In genomic region chr5:135720191-135720590, GRCh38 we compare ENCODE assay signal across 35 cellular contexts.
"Had no signal": no experiment of that assay in that cellular context is flagged by ENCODE, and none has a peak within 500 bp of the region (broad histone marks: within the 10 kb centered on the region; RNA-seq: fewer than 3 reads in every experiment).

No MANE protein-coding gene starts in this region.

- DNase-seq: activated B cell treated with CpG ODN at 0.5 μM for 24 hours; activated CD4-positive, alpha-beta memory T cell treated with anti-CD3 and anti-CD28 coated beads, Interleukin-2, amount 10 ng/mL, durations not matched to agents 7 days and 5 days; activated CD4-positive, alpha-beta T cell treated with anti-CD3 and anti-CD28 coated beads for 48 hours; activated CD4-positive, alpha-beta T cell treated with anti-CD3 and anti-CD28 coated beads, Interleukin-2, amount 10 ng/mL, durations not matched to agents 7 days and 5 days; activated CD4-positive, alpha-beta T cell treated with anti-CD3 and anti-CD28 coated beads, Interleukin-2, amount 50 U/mL, for 48 hours; activated CD4-positive, CD25-positive, alpha-beta regulatory T cell treated with anti-CD3 and anti-CD28 coated beads, Interleukin-2, amount 50 U/mL, for 72 hours; activated CD8-positive, alpha-beta memory T cell treated with anti-CD3 and anti-CD28 coated beads for 24 hours; activated CD8-positive, alpha-beta memory T cell treated with anti-CD3 and anti-CD28 coated beads, Interleukin-2, amount 10 ng/mL, durations not matched to agents 7 days and 5 days; activated CD8-positive, alpha-beta memory T cell treated with anti-CD3 and anti-CD28 coated beads, Interleukin-2, amount 50 U/mL, for 48 hours; activated CD8-positive, alpha-beta T cell treated with anti-CD3 and anti-CD28 coated beads, Interleukin-2, amount 10 ng/mL, durations not matched to agents 7 days and 5 days; activated effector memory CD4-positive, alpha-beta T cell treated with Interleukin-2 at 50 U/mL for 16 hours; activated gamma-delta T cell; activated naive CD4-positive, alpha-beta T cell treated with anti-CD3 and anti-CD28 coated beads, Interleukin-2, amount 50 U/mL, for 16 hours; activated naive CD4-positive, alpha-beta T cell treated with Interleukin-2 at 50 U/mL for 16 hours; activated naive CD8-positive, alpha-beta T cell treated with anti-CD3 and anti-CD28 coated beads, Interleukin-2, amount 10 ng/mL, durations not matched to agents 7 days and 5 days; activated naive CD8-positive, alpha-beta T cell treated with anti-CD3 and anti-CD28 coated beads, Interleukin-2, amount 50 U/mL, for 24 hours; activated T-cell treated with anti-CD3 and anti-CD28 coated beads, Interleukin-2, amount 50 U/mL, for 24 hours; activated T-cell treated with anti-CD3 and anti-CD28 coated beads, Interleukin-2, amount 50 U/mL, for 48 hours; amygdala; anterior cingulate cortex; caudate nucleus; cerebellar nuclear complex; SW 1271; T-helper 1 cell; T-helper 2 cell; T-helper 9 cell had no signal

- H3K4me3 Mint-ChIP-seq: activated B cell treated with CpG ODN at 0.5 μM for 24 hours; activated CD4-positive, alpha-beta memory T cell treated with anti-CD3 and anti-CD28 coated beads, Interleukin-2, amount 10 ng/mL, durations not matched to agents 7 days and 5 days; activated CD4-positive, alpha-beta T cell treated with anti-CD3 and anti-CD28 coated beads, Interleukin-2, amount 10 ng/mL, durations not matched to agents 7 days and 5 days; activated CD8-positive, alpha-beta memory T cell treated with anti-CD3 and anti-CD28 coated beads, Interleukin-2, amount 10 ng/mL, durations not matched to agents 7 days and 5 days; activated CD8-positive, alpha-beta T cell treated with anti-CD3 and anti-CD28 coated beads, Interleukin-2, amount 10 ng/mL, durations not matched to agents 7 days and 5 days; activated naive CD8-positive, alpha-beta T cell; activated naive CD8-positive, alpha-beta T cell treated with anti-CD3 and anti-CD28 coated beads, Interleukin-2, amount 10 ng/mL, durations not matched to agents 7 days and 5 days; activated naive CD8-positive, alpha-beta T cell treated with anti-CD3 and anti-CD28 coated beads, Interleukin-2, amount 50 U/mL, for 24 hours; activated T-cell treated with anti-CD3 and anti-CD28 coated beads, Interleukin-2, amount 50 U/mL, for 24 hours; brain; central memory CD8-positive, alpha-beta T cell; T-helper 1 cell treated with Interleukin-12 subunit alpha and Interleukin-12 subunit beta and Interleukin-4 antibody, amounts not matched to agents 30 μg/mL and 1 μg/mL, for 36 hours; T-helper 2 cell treated with Interferon-gamma antibody and Interleukin-4, amounts not matched to agents 5 μg/mL and 100 μg/mL, for 36 hours had no signal

- H3K27ac Mint-ChIP-seq: activated B cell treated with CpG ODN at 0.5 μM for 24 hours; activated CD4-positive, alpha-beta memory T cell treated with anti-CD3 and anti-CD28 coated beads, Interleukin-2, amount 10 ng/mL, durations not matched to agents 7 days and 5 days; activated CD4-positive, alpha-beta T cell treated with anti-CD3 and anti-CD28 coated beads, Interleukin-2, amount 10 ng/mL, durations not matched to agents 7 days and 5 days; activated CD8-positive, alpha-beta memory T cell treated with anti-CD3 and anti-CD28 coated beads, Interleukin-2, amount 10 ng/mL, durations not matched to agents 7 days and 5 days; activated CD8-positive, alpha-beta T cell treated with anti-CD3 and anti-CD28 coated beads, Interleukin-2, amount 10 ng/mL, durations not matched to agents 7 days and 5 days; activated naive CD8-positive, alpha-beta T cell; activated naive CD8-positive, alpha-beta T cell treated with anti-CD3 and anti-CD28 coated beads, Interleukin-2, amount 10 ng/mL, durations not matched to agents 7 days and 5 days; activated naive CD8-positive, alpha-beta T cell treated with anti-CD3 and anti-CD28 coated beads, Interleukin-2, amount 50 U/mL, for 24 hours; activated T-cell treated with anti-CD3 and anti-CD28 coated beads, Interleukin-2, amount 50 U/mL, for 24 hours; activated T-helper 2 cell treated with anti-CD3 and anti-CD28 coated beads, Interferon-gamma antibody, Interleukin-2, Interleukin-4, amounts not matched to agents 10 μg/mL and 5 μg/mL and 100 μg/mL, durations not matched to agents 14 hours and 24 hours and 36 hours; T-helper 1 cell treated with Interleukin-12 subunit alpha and Interleukin-12 subunit beta and Interleukin-4 antibody, amounts not matched to agents 30 μg/mL and 1 μg/mL, for 36 hours; T-helper 2 cell treated with Interferon-gamma antibody and Interleukin-4, amounts not matched to agents 5 μg/mL and 100 μg/mL, for 36 hours had no signal

- H3K27me3 Mint-ChIP-seq: activated CD4-positive, alpha-beta memory T cell treated with anti-CD3 and anti-CD28 coated beads, Interleukin-2, amount 10 ng/mL, durations not matched to agents 7 days and 5 days; activated CD4-positive, alpha-beta T cell treated with anti-CD3 and anti-CD28 coated beads, Interleukin-2, amount 10 ng/mL, durations not matched to agents 7 days and 5 days; activated CD8-positive, alpha-beta memory T cell treated with anti-CD3 and anti-CD28 coated beads, Interleukin-2, amount 10 ng/mL, durations not matched to agents 7 days and 5 days; activated naive CD8-positive, alpha-beta T cell treated with anti-CD3 and anti-CD28 coated beads, Interleukin-2, amount 10 ng/mL, durations not matched to agents 7 days and 5 days; activated naive CD8-positive, alpha-beta T cell treated with anti-CD3 and anti-CD28 coated beads, Interleukin-2, amount 50 U/mL, for 24 hours; activated T-cell treated with anti-CD3 and anti-CD28 coated beads, Interleukin-2, amount 50 U/mL, for 24 hours had no signal

- H3K27me3 ChIP-seq: ascending aorta, cardiac muscle cell had no signal

- H3K9me3 ChIP-seq: ascending aorta had no signal

- H3K27ac ChIP-seq: ascending aorta, cardiac muscle cell, VCaP had no signal

- H3K4me1 ChIP-seq: ascending aorta had no signal

- H3K9me3 Mint-ChIP-seq: activated B cell treated with CpG ODN at 0.5 μM for 24 hours; activated CD4-positive, alpha-beta memory T cell treated with anti-CD3 and anti-CD28 coated beads, Interleukin-2, amount 10 ng/mL, durations not matched to agents 7 days and 5 days; activated CD4-positive, alpha-beta T cell treated with anti-CD3 and anti-CD28 coated beads, Interleukin-2, amount 10 ng/mL, durations not matched to agents 7 days and 5 days; activated naive CD8-positive, alpha-beta T cell treated with anti-CD3 and anti-CD28 coated beads, Interleukin-2, amount 10 ng/mL, durations not matched to agents 7 days and 5 days; activated naive CD8-positive, alpha-beta T cell treated with anti-CD3 and anti-CD28 coated beads, Interleukin-2, amount 50 U/mL, for 24 hours; activated T-cell treated with anti-CD3 and anti-CD28 coated beads, Interleukin-2, amount 50 U/mL, for 24 hours; activated T-helper 2 cell treated with anti-CD3 and anti-CD28 coated beads, Interferon-gamma antibody, Interleukin-2, Interleukin-4, amounts not matched to agents 10 μg/mL and 5 μg/mL and 100 μg/mL, durations not matched to agents 14 hours and 24 hours and 36 hours; brain; central memory CD8-positive, alpha-beta T cell; T-helper 1 cell treated with Interleukin-12 subunit alpha and Interleukin-12 subunit beta and Interleukin-4 antibody, amounts not matched to agents 30 μg/mL and 1 μg/mL, for 36 hours; T-helper 2 cell treated with Interferon-gamma antibody and Interleukin-4, amounts not matched to agents 5 μg/mL and 100 μg/mL, for 36 hours had no signal

- ATAC-seq: activated CD8-positive, alpha-beta memory T cell treated with anti-CD3 and anti-CD28 coated beads, Interleukin-2, amount 10 ng/mL, durations not matched to agents 7 days and 5 days; activated CD8-positive, alpha-beta T cell treated with anti-CD3 and anti-CD28 coated beads, Interleukin-2, amount 10 ng/mL, durations not matched to agents 7 days and 5 days; activated naive CD8-positive, alpha-beta T cell treated with anti-CD3 and anti-CD28 coated beads, Interleukin-2, amount 50 U/mL, for 24 hours had no signal

- H3K36me3 ChIP-seq: ascending aorta, cardiac muscle cell had no signal

- H3K4me1 Mint-ChIP-seq: activated B cell treated with CpG ODN at 0.5 μM for 24 hours; activated CD4-positive, alpha-beta memory T cell treated with anti-CD3 and anti-CD28 coated beads, Interleukin-2, amount 10 ng/mL, durations not matched to agents 7 days and 5 days; activated CD4-positive, alpha-beta T cell treated with anti-CD3 and anti-CD28 coated beads, Interleukin-2, amount 10 ng/mL, durations not matched to agents 7 days and 5 days; activated CD8-positive, alpha-beta memory T cell treated with anti-CD3 and anti-CD28 coated beads, Interleukin-2, amount 10 ng/mL, durations not matched to agents 7 days and 5 days; activated naive CD8-positive, alpha-beta T cell treated with anti-CD3 and anti-CD28 coated beads, Interleukin-2, amount 10 ng/mL, durations not matched to agents 7 days and 5 days; activated naive CD8-positive, alpha-beta T cell treated with anti-CD3 and anti-CD28 coated beads, Interleukin-2, amount 50 U/mL, for 24 hours; central memory CD8-positive, alpha-beta T cell had no signal

- H3K36me3 Mint-ChIP-seq: activated CD8-positive, alpha-beta memory T cell treated with anti-CD3 and anti-CD28 coated beads, Interleukin-2, amount 10 ng/mL, durations not matched to agents 7 days and 5 days; activated naive CD8-positive, alpha-beta T cell; activated naive CD8-positive, alpha-beta T cell treated with anti-CD3 and anti-CD28 coated beads, Interleukin-2, amount 10 ng/mL, durations not matched to agents 7 days and 5 days; brain had no signal

- H3K4me3 ChIP-seq: ascending aorta, cardiac muscle cell had no signal
